2 cellular contexts compared by ENCODE assay signal in genomic region chr16:58455750-58456149, GRCh38.
TF ChIP-seq lines count a peak whose summit lies in the region.

No MANE protein-coding gene starts in this region.

TF ChIP-seq in A549, 52 proteins besides CTCF, POLR2A, EP300 and RAD21:
- TF ChIP-seq RCOR1 (IDR thresholded peaks at IDR 0.05; ENCODE audit: low read depth, low read length) (no peak), ZFP36 (IDR thresholded peaks at IDR 0.05; ENCODE audit: borderline replicate concordance, partially characterized antibody) (no peak), CHD2 (IDR thresholded peaks at IDR 0.05; ENCODE audit: low read length, partially characterized antibody) (no peak), CHD4 (IDR thresholded peaks at IDR 0.05; ENCODE audit: borderline replicate concordance) (no peak), RFX5 (IDR thresholded peaks at IDR 0.05) (no peak)

TF ChIP-seq in HepG2, 621 proteins besides CTCF, POLR2A, EP300 and RAD21:
- TF ChIP-seq ZNF607 (CRISPR knock-in tag; IDR thresholded peaks at IDR 0.05; ENCODE audit: borderline replicate concordance) (no peak), ZNF33B (CRISPR knock-in tag; IDR thresholded peaks at IDR 0.05) (no peak)
